In the genomic region with DNA sequence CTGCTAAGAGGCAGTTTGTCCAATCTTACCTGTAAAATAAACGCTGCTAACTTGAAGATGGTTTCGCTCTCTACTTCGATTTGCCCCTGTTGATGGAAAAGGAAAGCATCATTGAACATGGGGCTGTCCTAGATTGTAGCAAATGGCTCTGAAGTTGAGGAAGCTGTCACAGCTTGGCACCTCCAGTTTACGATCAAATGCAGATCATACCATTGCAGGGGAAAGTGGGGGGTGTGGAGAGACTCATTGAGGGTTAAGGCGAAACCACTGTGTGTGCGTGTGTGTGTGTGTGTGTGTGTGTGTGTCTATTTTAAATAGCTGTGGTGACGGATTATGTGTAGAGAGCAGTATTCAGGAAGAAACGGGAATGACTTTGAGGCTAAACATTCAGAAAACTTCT, we compare ENCODE assay signal across 8 cellular contexts.
DNase-seq lines count a peak whose midpoint lies in the region; ATAC-seq and TF ChIP-seq lines count a peak whose summit lies in the region.

No MANE protein-coding gene starts in this region.

- H3K36me3 ChIP-seq in cardiac muscle cell, result no peaks in the 10 kb centered on the region

- H3K4me3 Mint-ChIP-seq in activated CD8-positive, alpha-beta T cell treated with anti-CD3 and anti-CD28 coated beads, Interleukin-2, amount 10 ng/mL, durations not matched to agents 7 days and 5 days, result peak overlapping the region; percentile 40

- peaks cover 10% of the 10 kb centered on the region for H3K27me3 Mint-ChIP-seq in activated CD8-positive, alpha-beta T cell treated with anti-CD3 and anti-CD28 coated beads, Interleukin-2, amount 10 ng/mL, durations not matched to agents 7 days and 5 days (ENCODE audit: low read depth)

- H3K4me3 ChIP-seq in cardiac muscle cell (peak overlapping the region; percentile 69), retinal pigment epithelial cell (ENCODE audit: low read length) (peak overlapping the region; percentile 75)

- DNase-seq in HK-2 (ENCODE audit: unreplicated experiment) (peak; percentile 76), cardiac muscle cell (ENCODE audit: low read depth in 1 of 2, low spot score in 1 of 2) (peak; percentile 6 to 85), retinal pigment epithelial cell (ENCODE audit: low read depth) (peak; percentile 98), NK-92 (lab: John Stamatoyannopoulos, UW; ENCODE audit: unreplicated experiment) (no peak), activated gamma-delta T cell treated with Interleukin-2 at 50 U/mL for 16 hours (no peak), SHP77 treated with DMSO at 0.1 percent for 48 hours (lab: John Stamatoyannopoulos, UW) (no peak)
- peak; percentile 45 for DNase-seq in activated CD8-positive, alpha-beta T cell treated with anti-CD3 and anti-CD28 coated beads, Interleukin-2, amount 10 ng/mL, durations not matched to agents 7 days and 5 days

- peaks cover 37% of the 10 kb centered on the region for H3K4me1 ChIP-seq in cardiac muscle cell (ENCODE audit: low read depth)

- ATAC-seq in activated CD8-positive, alpha-beta T cell treated with anti-CD3 and anti-CD28 coated beads, Interleukin-2, amount 10 ng/mL, durations not matched to agents 7 days and 5 days, result peak; percentile 49
- ATAC-seq in GM19324 (IDR thresholded peaks at IDR 0.05; ENCODE audit: low FRiP score, unreplicated experiment), result no peak

- no peak overlapping the region for H3K27ac Mint-ChIP-seq in activated CD8-positive, alpha-beta T cell treated with anti-CD3 and anti-CD28 coated beads, Interleukin-2, amount 10 ng/mL, durations not matched to agents 7 days and 5 days

- H3K27ac ChIP-seq in cardiac muscle cell, result peak overlapping the region; percentile 91

- H3K9me3 ChIP-seq in cardiac muscle cell (ENCODE audit: low read depth), result no peaks in the 10 kb centered on the region

- H3K4me1 Mint-ChIP-seq in activated CD8-positive, alpha-beta T cell treated with anti-CD3 and anti-CD28 coated beads, Interleukin-2, amount 10 ng/mL, durations not matched to agents 7 days and 5 days (ENCODE audit: low read depth), result peaks cover 7% of the 10 kb centered on the region

- CTCF ChIA-PET in activated CD8-positive, alpha-beta T cell treated with anti-CD3 and anti-CD28 coated beads, Interleukin-2, amount 10 ng/mL, durations not matched to agents 7 days and 5 days (lab: Charles Lee), result interaction anchor here (1.4 to 1.7 kb wide), 2 partner anchors 37 to 88 kb away, joined by 3 to 8 read pairs; no protein-coding TSS in a partner anchor

- POLR2A ChIA-PET in activated CD8-positive, alpha-beta T cell treated with anti-CD3 and anti-CD28 coated beads, Interleukin-2, amount 10 ng/mL, durations not matched to agents 7 days and 5 days (lab: Charles Lee), result no interaction called here

- no peaks in the 10 kb centered on the region for H3K9me3 Mint-ChIP-seq in activated CD8-positive, alpha-beta T cell treated with anti-CD3 and anti-CD28 coated beads, Interleukin-2, amount 10 ng/mL, durations not matched to agents 7 days and 5 days (ENCODE audit: insufficient read depth)

- no peaks in the 10 kb centered on the region for H3K36me3 Mint-ChIP-seq in activated CD8-positive, alpha-beta T cell treated with anti-CD3 and anti-CD28 coated beads, Interleukin-2, amount 10 ng/mL, durations not matched to agents 7 days and 5 days (ENCODE audit: low read depth)

- no peaks in the 10 kb centered on the region for H3K27me3 ChIP-seq in cardiac muscle cell

- TF ChIP-seq CTCF in cardiac muscle cell (IDR thresholded peaks at IDR 0.05; ENCODE audit: low read depth, low read length) (no peak), retinal pigment epithelial cell (conservative IDR thresholded peaks at IDR 0.05; ENCODE audit: low read depth, low read length) (no peak)

Comparison
In these comparisons a context has a peak if more than half of its experiments do, and no peak if none do; other contexts are left out.
1. DNase-seq: peak in HK-2 (single experiment), activated CD8-positive, alpha-beta T cell treated with anti-CD3 and anti-CD28 coated beads, Interleukin-2, amount 10 ng/mL, durations not matched to agents 7 days and 5 days (single experiment), cardiac muscle cell (2 of 2) and retinal pigment epithelial cell (single experiment); none in NK-92 (single experiment), activated gamma-delta T cell treated with Interleukin-2 at 50 U/mL for 16 hours (single experiment) and SHP77 treated with DMSO at 0.1 percent for 48 hours (single experiment).